22 cellular contexts compared by ENCODE assay signal in genomic region chr12:31003861-31004640, GRCh38.
"Had no signal": no experiment of that assay in that cellular context is flagged by ENCODE, and none has a peak within 500 bp of the region (broad histone marks: within the 10 kb centered on the region; RNA-seq: fewer than 3 reads in every experiment).

No MANE protein-coding gene starts in this region.

- FAIRE-seq: keratinocyte had no signal

- H3K9me3 ChIP-seq: heart right ventricle, left lung, ovary, psoas muscle, stomach, transverse colon had no signal

- DNase-seq: activated naive CD4-positive, alpha-beta T cell treated with anti-CD3 and anti-CD28 coated beads, Interleukin-2, amount 10 ng/mL, durations not matched to agents 7 days and 5 days; activated T-cell treated with anti-CD3 and anti-CD28 coated beads, Interleukin-2, amount 50 U/mL, for 48 hours; amygdala; dermis blood vessel endothelial cell; effector CD8-positive, alpha-beta T cell; erythroblast; foreskin fibroblast; heart right ventricle; psoas muscle; stimulated activated CD4-positive, alpha-beta T cell treated with anti-CD3 and anti-CD28 coated beads, Interleukin-2, amount 100 ng/mL, for 24 hours; stomach; T-cell; transverse colon had no signal

- H3K36me3 ChIP-seq: cardiac muscle cell, heart right ventricle, left lung, ovary, stomach, transverse colon had no signal

- H3K27ac ChIP-seq: cardiac muscle cell, heart right ventricle, left lung, ovary, psoas muscle, skin epidermis, stomach, transverse colon had no signal

- H3K4me1 ChIP-seq: heart right ventricle, left lung, psoas muscle, stomach had no signal

- ATAC-seq: heart right ventricle; left lung; naive thymus-derived CD8-positive, alpha-beta T cell; psoas muscle; right cardiac atrium; SK-N-SH treated with all-trans-retinoic acid at 6 μM for 48 hours; stimulated activated memory B cell treated with anti-CD40 and anti-IgM and Interleukin-4, amounts not matched to agents 10 μg/mL and 1 μg/mL and 100 μg/mL, for 72 hours; T-cell had no signal

- H3K4me3 ChIP-seq: cardiac muscle cell, heart right ventricle, left lung, ovary, psoas muscle, skin epidermis, stomach, transverse colon had no signal

- H3K27me3 ChIP-seq: cardiac muscle cell, heart right ventricle, left lung, ovary, transverse colon had no signal
